In genomic region chr9:127680846-127681245, GRCh38 we compare ENCODE assay signal across 1 cellular context.
TF ChIP-seq lines count a peak whose summit lies in the region.

No MANE protein-coding gene starts in this region.

TF ChIP-seq in HepG2, 621 proteins besides CTCF, POLR2A, EP300 and RAD21:
- no peak for TF ChIP-seq ZNF576 (CRISPR knock-in tag; IDR thresholded peaks at IDR 0.05)
- peak; percentile 86 for TF ChIP-seq MNT (IDR thresholded peaks at IDR 0.05)
